18 cellular contexts compared by ENCODE assay signal in the genomic region with DNA sequence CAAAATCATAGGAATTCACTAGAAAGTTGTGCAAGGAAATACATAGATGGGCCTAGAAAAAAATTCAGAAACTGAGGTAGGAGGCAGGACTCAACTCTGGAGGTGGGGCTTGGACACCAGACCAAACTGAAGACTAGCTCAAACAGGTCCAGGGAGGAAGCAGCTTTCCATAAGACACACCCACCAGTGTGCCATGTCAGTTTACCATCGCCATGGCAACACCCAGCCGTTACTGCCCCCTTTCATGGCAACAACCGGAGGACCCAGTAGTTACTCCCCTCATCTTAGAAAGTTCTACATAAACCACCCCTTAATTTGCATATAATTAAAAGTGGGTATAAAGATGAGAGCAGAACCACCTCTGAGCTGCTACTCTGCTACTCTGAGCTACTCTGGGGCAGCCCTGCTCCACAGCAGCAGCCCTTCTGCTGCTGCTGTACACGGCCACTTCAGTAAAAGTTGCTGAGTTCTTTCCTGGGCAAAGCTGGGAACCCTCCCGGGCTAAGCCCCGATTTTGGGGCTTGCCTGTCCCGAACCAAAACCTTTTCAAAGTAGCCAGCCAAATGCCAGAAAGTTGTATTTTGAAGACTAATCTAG.
"Had no signal": no experiment of that assay in that cellular context is flagged by ENCODE, and none has a peak within 500 bp of the region (broad histone marks: within the 10 kb centered on the region; RNA-seq: fewer than 3 reads in every experiment).

No MANE protein-coding gene starts in this region.

- H3K27ac Mint-ChIP-seq: activated CD4-positive, alpha-beta T cell treated with anti-CD3 and anti-CD28 coated beads, Interleukin-2, amount 10 ng/mL, durations not matched to agents 24 days and 14 days; activated naive CD8-positive, alpha-beta T cell treated with anti-CD3 and anti-CD28 coated beads, Interleukin-2, amount 10 ng/mL, durations not matched to agents 7 days and 5 days; activated T-cell treated with anti-CD3 and anti-CD28 coated beads, Interleukin-2, amount 50 U/mL, for 72 hours; dendritic cell treated with granulocyte-macrophage colony-stimulating factor and Interleukin-4, amounts not matched to agents 40 ng/mL and 50 ng/mL, for 4 days; nephron progenitor cell; stimulated activated naive CD8-positive, alpha-beta T cell treated with anti-CD3 and anti-CD28 coated beads, Interleukin-15, amount 100 ng/mL, for 72 hours had no signal

- H3K9me3 Mint-ChIP-seq: dendritic cell treated with granulocyte-macrophage colony-stimulating factor and Interleukin-4, amounts not matched to agents 40 ng/mL and 50 ng/mL, for 4 days; effector memory CD8-positive, alpha-beta T cell had no signal

- H3K4me1 ChIP-seq: upper lobe of right lung had no signal

- H3K36me3 ChIP-seq: brain microvascular endothelial cell, thoracic aorta, upper lobe of right lung had no signal

- H3K27me3 Mint-ChIP-seq: activated CD4-positive, alpha-beta T cell treated with anti-CD3 and anti-CD28 coated beads, Interleukin-2, amount 10 ng/mL, durations not matched to agents 24 days and 14 days; activated naive CD8-positive, alpha-beta T cell treated with anti-CD3 and anti-CD28 coated beads, Interleukin-2, amount 10 ng/mL, durations not matched to agents 7 days and 5 days; dendritic cell treated with granulocyte-macrophage colony-stimulating factor and Interleukin-4, amounts not matched to agents 40 ng/mL and 50 ng/mL, for 4 days; effector memory CD8-positive, alpha-beta T cell; stimulated activated naive CD8-positive, alpha-beta T cell treated with anti-CD3 and anti-CD28 coated beads, Interleukin-15, amount 100 ng/mL, for 72 hours had no signal

- DNase-seq: activated CD4-positive, alpha-beta T cell treated with anti-CD3 and anti-CD28 coated beads, Interleukin-2, amount 10 ng/mL, durations not matched to agents 24 days and 14 days; activated CD4-positive, CD25-positive, alpha-beta regulatory T cell; activated CD8-positive, alpha-beta memory T cell treated with anti-CD3 and anti-CD28 coated beads, Interleukin-2, amount 50 U/mL, for 48 hours; activated gamma-delta T cell treated with Interleukin-2 at 50 U/mL for 16 hours; activated naive CD8-positive, alpha-beta T cell treated with anti-CD3 and anti-CD28 coated beads, Interleukin-2, amount 10 ng/mL, durations not matched to agents 7 days and 5 days; activated T-cell treated with anti-CD3 and anti-CD28 coated beads, Interleukin-2, amount 50 U/mL, for 72 hours; brain microvascular endothelial cell; effector memory CD8-positive, alpha-beta T cell; kidney glomerular epithelial cell; mesendoderm; nephron progenitor cell; stimulated activated CD4-positive, alpha-beta T cell treated with anti-CD3 and anti-CD28 coated beads, Interleukin-1b, Interleukin-23, amount 100 ng/mL, for 48 hours; stimulated activated naive CD8-positive, alpha-beta T cell treated with anti-CD3 and anti-CD28 coated beads, Interleukin-15, amount 100 ng/mL, for 72 hours; T-helper 2 cell; upper lobe of right lung had no signal

- H3K27ac ChIP-seq: brain microvascular endothelial cell, epithelial cell of prostate, thoracic aorta, upper lobe of right lung had no signal

- ATAC-seq: activated T-cell treated with anti-CD3 and anti-CD28 coated beads, Interleukin-2, amount 50 U/mL, for 72 hours; effector memory CD8-positive, alpha-beta T cell; stimulated activated naive CD8-positive, alpha-beta T cell treated with anti-CD3 and anti-CD28 coated beads, Interleukin-15, amount 100 ng/mL, for 72 hours; upper lobe of right lung had no signal

- H3K4me3 Mint-ChIP-seq: activated CD4-positive, alpha-beta T cell treated with anti-CD3 and anti-CD28 coated beads, Interleukin-2, amount 10 ng/mL, durations not matched to agents 24 days and 14 days; activated naive CD8-positive, alpha-beta T cell treated with anti-CD3 and anti-CD28 coated beads, Interleukin-2, amount 10 ng/mL, durations not matched to agents 7 days and 5 days; activated T-cell treated with anti-CD3 and anti-CD28 coated beads, Interleukin-2, amount 50 U/mL, for 72 hours; dendritic cell treated with granulocyte-macrophage colony-stimulating factor and Interleukin-4, amounts not matched to agents 40 ng/mL and 50 ng/mL, for 4 days; effector memory CD8-positive, alpha-beta T cell; nephron progenitor cell; stimulated activated naive CD8-positive, alpha-beta T cell treated with anti-CD3 and anti-CD28 coated beads, Interleukin-15, amount 100 ng/mL, for 72 hours had no signal

- H3K27me3 ChIP-seq: brain microvascular endothelial cell, upper lobe of right lung had no signal

- H3K4me3 ChIP-seq: thoracic aorta, upper lobe of right lung had no signal
